Comparison of ENCODE assay signal across 1 cellular context in genomic region chr15:59688888-59689625, GRCh38.
TF ChIP-seq lines count a peak whose summit lies in the region.

TSS of gene BNIP2 (minus strand) at chr15:59689320. CDS start at chr15:59682457, 6,863 bp downstream.

TF ChIP-seq in HepG2, 621 proteins besides CTCF, POLR2A, EP300 and RAD21 (continued from another document and continues in another):
- TF ChIP-seq ZBTB26 (CRISPR knock-in tag; IDR thresholded peaks at IDR 0.05; ENCODE audit: borderline replicate concordance) (peak; percentile 72), GLMP (CRISPR knock-in tag; IDR thresholded peaks at IDR 0.05; ENCODE audit: borderline replicate concordance) (no peak), DPF2 (CRISPR knock-in tag; IDR thresholded peaks at IDR 0.05; ENCODE audit: borderline replicate concordance, low read depth) (no peak), KLF15 (CRISPR knock-in tag; IDR thresholded peaks at IDR 0.05; ENCODE audit: borderline replicate concordance) (no peak), HOXA5 (CRISPR knock-in tag; IDR thresholded peaks at IDR 0.05) (peak; percentile 56; the same call in 1 of the 2 replicates), ZNF652 (CRISPR knock-in tag; IDR thresholded peaks at IDR 0.05; ENCODE audit: borderline replicate concordance, low read depth) (no peak), U2AF1 (optimal IDR thresholded peaks at IDR 0.05; ENCODE audit: low read depth, low read length) (no peak), ZNF772 (CRISPR knock-in tag; IDR thresholded peaks at IDR 0.05) (peak; percentile 86), SMYD3 (CRISPR knock-in tag; IDR thresholded peaks at IDR 0.05) (no peak), ZNF24 (IDR thresholded peaks at IDR 0.05) (no peak), XBP1 (CRISPR knock-in tag; IDR thresholded peaks at IDR 0.05) (no peak), ZNF33B (CRISPR knock-in tag; IDR thresholded peaks at IDR 0.05) (peak; percentile 87; the same call in 1 of the 2 replicates), ZNF781 (CRISPR knock-in tag; IDR thresholded peaks at IDR 0.05; ENCODE audit: borderline replicate concordance, not compliant biosample characterization) (peak; percentile 55), AHR (CRISPR knock-in tag; IDR thresholded peaks at IDR 0.05) (no peak; the same call in 1 of the 2 replicates), ZNF253 (CRISPR knock-in tag; IDR thresholded peaks at IDR 0.05; ENCODE audit: borderline replicate concordance) (no peak), ZNF567 (CRISPR knock-in tag; IDR thresholded peaks at IDR 0.05; ENCODE audit: borderline replicate concordance) (no peak), ZBTB33 (CRISPR knock-in tag; IDR thresholded peaks at IDR 0.05) (no peak), SMAD1 (CRISPR knock-in tag; IDR thresholded peaks at IDR 0.05; ENCODE audit: borderline replicate concordance, low read depth) (no peak), ZBTB10 (CRISPR knock-in tag; IDR thresholded peaks at IDR 0.05; ENCODE audit: borderline replicate concordance) (0 out of 2 replicates have a peak, but pooled peaks have one; percentile 54), ZXDC (CRISPR knock-in tag; IDR thresholded peaks at IDR 0.05) (no peak), ZBTB42 (CRISPR knock-in tag; IDR thresholded peaks at IDR 0.05) (no peak), ZMAT5 (CRISPR knock-in tag; IDR thresholded peaks at IDR 0.05; ENCODE audit: borderline replicate concordance, low read depth) (no peak), ZNF878 (CRISPR knock-in tag; IDR thresholded peaks at IDR 0.05) (no peak), ZNF484 (CRISPR knock-in tag; IDR thresholded peaks at IDR 0.05; ENCODE audit: borderline replicate concordance, low read depth) (no peak), PHF20 (CRISPR knock-in tag; IDR thresholded peaks at IDR 0.05) (peak; percentile 87; the same call in 1 of the 2 replicates), RERE (CRISPR knock-in tag; IDR thresholded peaks at IDR 0.05; ENCODE audit: low read depth) (0 out of 2 replicates have a peak, but pooled peaks have one; percentile 45), GTF2F1 (IDR thresholded peaks at IDR 0.05; ENCODE audit: low read length) (peak; percentile 11; the same call in 1 of the 2 replicates), ZKSCAN1 (IDR thresholded peaks at IDR 0.05; ENCODE audit: low read length) (no peak), E2F1 (CRISPR knock-in tag; IDR thresholded peaks at IDR 0.05) (peak; percentile 32; the same call in 1 of the 2 replicates), CBX2 (IDR thresholded peaks at IDR 0.05; ENCODE audit: low read depth, low read length) (no peak), CBX2 (CRISPR knock-in tag; IDR thresholded peaks at IDR 0.05; ENCODE audit: low read depth) (no peak), CHD2 (IDR thresholded peaks at IDR 0.05; ENCODE audit: low read depth, low read length) (peak; percentile 68; the same call in 1 of the 2 replicates), DRAP1 (CRISPR knock-in tag; IDR thresholded peaks at IDR 0.05) (peak; percentile 74; the same call in 1 of the 2 replicates), CREB3 (CRISPR knock-in tag; IDR thresholded peaks at IDR 0.05) (no peak), ZMAT3 (CRISPR knock-in tag; conservative IDR thresholded peaks at IDR 0.05) (no peak), BRF2 (CRISPR knock-in tag; IDR thresholded peaks at IDR 0.05) (no peak), PHF8 (CRISPR knock-in tag; IDR thresholded peaks at IDR 0.05) (peak; percentile 100), RNF2 (conservative IDR thresholded peaks at IDR 0.05; ENCODE audit: low read depth) (peak; percentile 60; the same call in 1 of the 2 replicates)
